1 cellular context compared by ENCODE assay signal in genomic region chr17:61129232-61129631, GRCh38.
TF ChIP-seq lines count a peak whose summit lies in the region.

No MANE protein-coding gene starts in this region.

TF ChIP-seq in IMR-90, 13 proteins besides CTCF, POLR2A, EP300 and RAD21 (continued from another document):
- no peak for TF ChIP-seq ELK1 (IDR thresholded peaks at IDR 0.05; ENCODE audit: borderline replicate concordance, low read depth, low read length)
